18 cellular contexts compared by ENCODE assay signal in the genomic region with DNA sequence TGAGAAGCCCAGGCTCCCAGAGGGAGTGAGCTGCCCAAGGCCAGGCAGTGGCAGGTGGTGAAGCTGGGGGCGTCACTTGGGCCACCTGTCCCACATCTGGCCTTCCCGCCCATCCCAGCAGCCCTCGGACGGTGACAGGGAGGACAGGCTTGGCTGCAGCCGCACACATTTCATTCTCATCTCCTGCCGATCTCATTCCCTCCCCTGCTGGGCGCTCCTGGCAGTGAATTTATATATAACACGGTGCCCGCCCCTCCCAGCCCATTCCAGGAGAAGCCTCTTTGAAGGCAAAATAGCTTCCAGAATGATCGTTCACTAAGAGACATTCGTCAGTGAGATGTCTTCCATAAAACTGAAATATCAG.
"Had no signal": no experiment of that assay in that cellular context is flagged by ENCODE, and none has a peak within 500 bp of the region (broad histone marks: within the 10 kb centered on the region; RNA-seq: fewer than 3 reads in every experiment).

No MANE protein-coding gene starts in this region.

- DNase-seq: activated CD4-positive, CD25-positive, alpha-beta regulatory T cell treated with anti-CD3 and anti-CD28 coated beads, Interleukin-2, amount 50 U/mL, for 72 hours; activated naive CD4-positive, alpha-beta T cell treated with anti-CD3 and anti-CD28 coated beads, Interleukin-2, amount 10 ng/mL, durations not matched to agents 7 days and 5 days; activated T-cell treated with anti-CD3 and anti-CD28 coated beads, Interleukin-2, amount 50 U/mL, for 1 hour; cerebellar nuclear complex; effector CD8-positive, alpha-beta T cell; heart right ventricle; mesendoderm; natural killer cell; pancreas; stimulated activated CD4-positive, alpha-beta T cell treated with anti-CD3 and anti-CD28 coated beads, Interleukin-4, amount 100 ng/mL, for 4 hours had no signal

- H3K36me3 Mint-ChIP-seq: activated naive CD4-positive, alpha-beta T cell treated with anti-CD3 and anti-CD28 coated beads, Interleukin-2, amount 10 ng/mL, durations not matched to agents 7 days and 5 days; natural killer cell; stimulated activated memory B cell treated with anti-CD40 and anti-IgM and Interleukin-4, amounts not matched to agents 10 μg/mL and 1 μg/mL and 100 μg/mL, for 72 hours had no signal

- H3K27ac ChIP-seq: ascending aorta, heart right ventricle, pancreas, spleen, thoracic aorta had no signal

- H3K4me3 ChIP-seq: ascending aorta, heart right ventricle, pancreas, spleen, thoracic aorta had no signal

- H3K36me3 ChIP-seq: ascending aorta, heart right ventricle, pancreas, spleen, thoracic aorta had no signal

- H3K9me3 Mint-ChIP-seq: activated naive CD4-positive, alpha-beta T cell treated with anti-CD3 and anti-CD28 coated beads, Interleukin-2, amount 10 ng/mL, durations not matched to agents 7 days and 5 days; activated T-helper 2 cell treated with anti-CD3 and anti-CD28 coated beads, Interferon-gamma antibody, Interleukin-2, Interleukin-4, amounts not matched to agents 10 μg/mL and 5 μg/mL and 100 μg/mL, durations not matched to agents 14 hours and 24 hours and 36 hours; dendritic cell treated with granulocyte-macrophage colony-stimulating factor and Interleukin-4, amounts not matched to agents 40 ng/mL and 50 ng/mL, for 4 days; natural killer cell; stimulated activated memory B cell treated with anti-CD40 and anti-IgM and Interleukin-4, amounts not matched to agents 10 μg/mL and 1 μg/mL and 100 μg/mL, for 72 hours; T-helper 1 cell treated with Interleukin-12 subunit alpha and Interleukin-12 subunit beta and Interleukin-4 antibody, amounts not matched to agents 30 μg/mL and 1 μg/mL, for 36 hours had no signal

- H3K9me3 ChIP-seq: ascending aorta, heart right ventricle, pancreas, spleen, thoracic aorta had no signal

- H3K4me1 ChIP-seq: ascending aorta, heart right ventricle, pancreas, spleen had no signal

- H3K4me3 Mint-ChIP-seq: activated naive CD4-positive, alpha-beta T cell treated with anti-CD3 and anti-CD28 coated beads, Interleukin-2, amount 10 ng/mL, durations not matched to agents 7 days and 5 days; dendritic cell treated with granulocyte-macrophage colony-stimulating factor and Interleukin-4, amounts not matched to agents 40 ng/mL and 50 ng/mL, for 4 days; natural killer cell; stimulated activated memory B cell treated with anti-CD40 and anti-IgM and Interleukin-4, amounts not matched to agents 10 μg/mL and 1 μg/mL and 100 μg/mL, for 72 hours; T-helper 1 cell treated with Interleukin-12 subunit alpha and Interleukin-12 subunit beta and Interleukin-4 antibody, amounts not matched to agents 30 μg/mL and 1 μg/mL, for 36 hours had no signal

- ATAC-seq: esophagus mucosa; heart right ventricle; natural killer cell; pancreas; stimulated activated memory B cell treated with anti-CD40 and anti-IgM and Interleukin-4, amounts not matched to agents 10 μg/mL and 1 μg/mL and 100 μg/mL, for 72 hours had no signal

- H3K27me3 ChIP-seq: ascending aorta, pancreas had no signal

- H3K27ac Mint-ChIP-seq: activated naive CD4-positive, alpha-beta T cell treated with anti-CD3 and anti-CD28 coated beads, Interleukin-2, amount 10 ng/mL, durations not matched to agents 7 days and 5 days; activated T-helper 2 cell treated with anti-CD3 and anti-CD28 coated beads, Interferon-gamma antibody, Interleukin-2, Interleukin-4, amounts not matched to agents 10 μg/mL and 5 μg/mL and 100 μg/mL, durations not matched to agents 14 hours and 24 hours and 36 hours; dendritic cell treated with granulocyte-macrophage colony-stimulating factor and Interleukin-4, amounts not matched to agents 40 ng/mL and 50 ng/mL, for 4 days; natural killer cell; stimulated activated memory B cell treated with anti-CD40 and anti-IgM and Interleukin-4, amounts not matched to agents 10 μg/mL and 1 μg/mL and 100 μg/mL, for 72 hours; T-helper 1 cell treated with Interleukin-12 subunit alpha and Interleukin-12 subunit beta and Interleukin-4 antibody, amounts not matched to agents 30 μg/mL and 1 μg/mL, for 36 hours had no signal

- H3K4me1 Mint-ChIP-seq: activated naive CD4-positive, alpha-beta T cell treated with anti-CD3 and anti-CD28 coated beads, Interleukin-2, amount 10 ng/mL, durations not matched to agents 7 days and 5 days; natural killer cell; stimulated activated memory B cell treated with anti-CD40 and anti-IgM and Interleukin-4, amounts not matched to agents 10 μg/mL and 1 μg/mL and 100 μg/mL, for 72 hours had no signal
